In the genomic region with DNA sequence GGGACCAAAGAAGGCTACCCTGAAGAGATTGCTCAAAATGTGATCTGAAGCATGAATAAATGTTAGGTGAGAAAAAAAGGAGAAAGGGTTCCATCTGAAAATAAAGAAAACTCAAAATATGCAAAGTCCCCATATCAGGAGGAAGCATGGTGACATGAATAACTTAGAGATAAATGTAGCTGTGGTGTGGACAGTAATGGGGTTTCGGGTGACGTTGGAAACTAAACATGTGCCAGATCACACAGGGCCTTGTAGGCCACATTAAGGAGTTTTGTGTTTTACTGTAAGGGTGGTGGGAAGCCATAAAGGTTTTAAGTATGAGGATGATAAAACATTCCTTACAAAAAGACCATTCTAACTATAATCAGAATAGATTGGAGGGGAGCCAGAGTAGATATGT, we compare ENCODE assay signal across 1 cellular context.
A peak's percentile ranks its signal among the peaks of the same experiment; 100 is the strongest.
TF ChIP-seq lines count a peak whose summit lies in the region.

No MANE protein-coding gene starts in this region.

TF ChIP-seq in K562, 482 proteins besides CTCF, POLR2A, EP300 and RAD21:
- TF ChIP-seq ZFX (CRISPR knock-in tag; IDR thresholded peaks at IDR 0.05) = peak; percentile 36; the same call in 1 of the 2 replicates
- TF ChIP-seq, protein P1, sequence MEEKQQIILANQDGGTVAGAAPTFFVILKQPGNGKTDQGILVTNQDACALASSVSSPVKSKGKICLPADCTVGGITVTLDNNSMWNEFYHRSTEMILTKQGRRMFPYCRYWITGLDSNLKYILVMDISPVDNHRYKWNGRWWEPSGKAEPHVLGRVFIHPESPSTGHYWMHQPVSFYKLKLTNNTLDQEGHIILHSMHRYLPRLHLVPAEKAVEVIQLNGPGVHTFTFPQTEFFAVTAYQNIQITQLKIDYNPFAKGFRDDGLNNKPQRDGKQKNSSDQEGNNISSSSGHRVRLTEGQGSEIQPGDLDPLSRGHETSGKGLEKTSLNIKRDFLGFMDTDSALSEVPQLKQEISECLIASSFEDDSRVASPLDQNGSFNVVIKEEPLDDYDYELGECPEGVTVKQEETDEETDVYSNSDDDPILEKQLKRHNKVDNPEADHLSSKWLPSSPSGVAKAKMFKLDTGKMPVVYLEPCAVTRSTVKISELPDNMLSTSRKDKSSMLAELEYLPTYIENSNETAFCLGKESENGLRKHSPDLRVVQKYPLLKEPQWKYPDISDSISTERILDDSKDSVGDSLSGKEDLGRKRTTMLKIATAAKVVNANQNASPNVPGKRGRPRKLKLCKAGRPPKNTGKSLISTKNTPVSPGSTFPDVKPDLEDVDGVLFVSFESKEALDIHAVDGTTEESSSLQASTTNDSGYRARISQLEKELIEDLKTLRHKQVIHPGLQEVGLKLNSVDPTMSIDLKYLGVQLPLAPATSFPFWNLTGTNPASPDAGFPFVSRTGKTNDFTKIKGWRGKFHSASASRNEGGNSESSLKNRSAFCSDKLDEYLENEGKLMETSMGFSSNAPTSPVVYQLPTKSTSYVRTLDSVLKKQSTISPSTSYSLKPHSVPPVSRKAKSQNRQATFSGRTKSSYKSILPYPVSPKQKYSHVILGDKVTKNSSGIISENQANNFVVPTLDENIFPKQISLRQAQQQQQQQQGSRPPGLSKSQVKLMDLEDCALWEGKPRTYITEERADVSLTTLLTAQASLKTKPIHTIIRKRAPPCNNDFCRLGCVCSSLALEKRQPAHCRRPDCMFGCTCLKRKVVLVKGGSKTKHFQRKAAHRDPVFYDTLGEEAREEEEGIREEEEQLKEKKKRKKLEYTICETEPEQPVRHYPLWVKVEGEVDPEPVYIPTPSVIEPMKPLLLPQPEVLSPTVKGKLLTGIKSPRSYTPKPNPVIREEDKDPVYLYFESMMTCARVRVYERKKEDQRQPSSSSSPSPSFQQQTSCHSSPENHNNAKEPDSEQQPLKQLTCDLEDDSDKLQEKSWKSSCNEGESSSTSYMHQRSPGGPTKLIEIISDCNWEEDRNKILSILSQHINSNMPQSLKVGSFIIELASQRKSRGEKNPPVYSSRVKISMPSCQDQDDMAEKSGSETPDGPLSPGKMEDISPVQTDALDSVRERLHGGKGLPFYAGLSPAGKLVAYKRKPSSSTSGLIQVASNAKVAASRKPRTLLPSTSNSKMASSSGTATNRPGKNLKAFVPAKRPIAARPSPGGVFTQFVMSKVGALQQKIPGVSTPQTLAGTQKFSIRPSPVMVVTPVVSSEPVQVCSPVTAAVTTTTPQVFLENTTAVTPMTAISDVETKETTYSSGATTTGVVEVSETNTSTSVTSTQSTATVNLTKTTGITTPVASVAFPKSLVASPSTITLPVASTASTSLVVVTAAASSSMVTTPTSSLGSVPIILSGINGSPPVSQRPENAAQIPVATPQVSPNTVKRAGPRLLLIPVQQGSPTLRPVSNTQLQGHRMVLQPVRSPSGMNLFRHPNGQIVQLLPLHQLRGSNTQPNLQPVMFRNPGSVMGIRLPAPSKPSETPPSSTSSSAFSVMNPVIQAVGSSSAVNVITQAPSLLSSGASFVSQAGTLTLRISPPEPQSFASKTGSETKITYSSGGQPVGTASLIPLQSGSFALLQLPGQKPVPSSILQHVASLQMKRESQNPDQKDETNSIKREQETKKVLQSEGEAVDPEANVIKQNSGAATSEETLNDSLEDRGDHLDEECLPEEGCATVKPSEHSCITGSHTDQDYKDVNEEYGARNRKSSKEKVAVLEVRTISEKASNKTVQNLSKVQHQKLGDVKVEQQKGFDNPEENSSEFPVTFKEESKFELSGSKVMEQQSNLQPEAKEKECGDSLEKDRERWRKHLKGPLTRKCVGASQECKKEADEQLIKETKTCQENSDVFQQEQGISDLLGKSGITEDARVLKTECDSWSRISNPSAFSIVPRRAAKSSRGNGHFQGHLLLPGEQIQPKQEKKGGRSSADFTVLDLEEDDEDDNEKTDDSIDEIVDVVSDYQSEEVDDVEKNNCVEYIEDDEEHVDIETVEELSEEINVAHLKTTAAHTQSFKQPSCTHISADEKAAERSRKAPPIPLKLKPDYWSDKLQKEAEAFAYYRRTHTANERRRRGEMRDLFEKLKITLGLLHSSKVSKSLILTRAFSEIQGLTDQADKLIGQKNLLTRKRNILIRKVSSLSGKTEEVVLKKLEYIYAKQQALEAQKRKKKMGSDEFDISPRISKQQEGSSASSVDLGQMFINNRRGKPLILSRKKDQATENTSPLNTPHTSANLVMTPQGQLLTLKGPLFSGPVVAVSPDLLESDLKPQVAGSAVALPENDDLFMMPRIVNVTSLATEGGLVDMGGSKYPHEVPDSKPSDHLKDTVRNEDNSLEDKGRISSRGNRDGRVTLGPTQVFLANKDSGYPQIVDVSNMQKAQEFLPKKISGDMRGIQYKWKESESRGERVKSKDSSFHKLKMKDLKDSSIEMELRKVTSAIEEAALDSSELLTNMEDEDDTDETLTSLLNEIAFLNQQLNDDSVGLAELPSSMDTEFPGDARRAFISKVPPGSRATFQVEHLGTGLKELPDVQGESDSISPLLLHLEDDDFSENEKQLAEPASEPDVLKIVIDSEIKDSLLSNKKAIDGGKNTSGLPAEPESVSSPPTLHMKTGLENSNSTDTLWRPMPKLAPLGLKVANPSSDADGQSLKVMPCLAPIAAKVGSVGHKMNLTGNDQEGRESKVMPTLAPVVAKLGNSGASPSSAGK (IDR thresholded peaks at IDR 0.05) = peak; percentile 36
- no peak for TF ChIP-seq SMAD2 (IDR thresholded peaks at IDR 0.05; ENCODE audit: low read depth, low read length)
- no peak for TF ChIP-seq ZNF41 (CRISPR knock-in tag; conservative IDR thresholded peaks at IDR 0.05)
- TF ChIP-seq ZKSCAN8 (CRISPR knock-in tag; IDR thresholded peaks at IDR 0.05) = no peak
- TF ChIP-seq, protein P2, sequence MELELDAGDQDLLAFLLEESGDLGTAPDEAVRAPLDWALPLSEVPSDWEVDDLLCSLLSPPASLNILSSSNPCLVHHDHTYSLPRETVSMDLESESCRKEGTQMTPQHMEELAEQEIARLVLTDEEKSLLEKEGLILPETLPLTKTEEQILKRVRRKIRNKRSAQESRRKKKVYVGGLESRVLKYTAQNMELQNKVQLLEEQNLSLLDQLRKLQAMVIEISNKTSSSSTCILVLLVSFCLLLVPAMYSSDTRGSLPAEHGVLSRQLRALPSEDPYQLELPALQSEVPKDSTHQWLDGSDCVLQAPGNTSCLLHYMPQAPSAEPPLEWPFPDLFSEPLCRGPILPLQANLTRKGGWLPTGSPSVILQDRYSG (tag; conservative IDR thresholded peaks at IDR 0.05; ENCODE audit: low read depth) = no peak
- TF ChIP-seq, protein P3, sequence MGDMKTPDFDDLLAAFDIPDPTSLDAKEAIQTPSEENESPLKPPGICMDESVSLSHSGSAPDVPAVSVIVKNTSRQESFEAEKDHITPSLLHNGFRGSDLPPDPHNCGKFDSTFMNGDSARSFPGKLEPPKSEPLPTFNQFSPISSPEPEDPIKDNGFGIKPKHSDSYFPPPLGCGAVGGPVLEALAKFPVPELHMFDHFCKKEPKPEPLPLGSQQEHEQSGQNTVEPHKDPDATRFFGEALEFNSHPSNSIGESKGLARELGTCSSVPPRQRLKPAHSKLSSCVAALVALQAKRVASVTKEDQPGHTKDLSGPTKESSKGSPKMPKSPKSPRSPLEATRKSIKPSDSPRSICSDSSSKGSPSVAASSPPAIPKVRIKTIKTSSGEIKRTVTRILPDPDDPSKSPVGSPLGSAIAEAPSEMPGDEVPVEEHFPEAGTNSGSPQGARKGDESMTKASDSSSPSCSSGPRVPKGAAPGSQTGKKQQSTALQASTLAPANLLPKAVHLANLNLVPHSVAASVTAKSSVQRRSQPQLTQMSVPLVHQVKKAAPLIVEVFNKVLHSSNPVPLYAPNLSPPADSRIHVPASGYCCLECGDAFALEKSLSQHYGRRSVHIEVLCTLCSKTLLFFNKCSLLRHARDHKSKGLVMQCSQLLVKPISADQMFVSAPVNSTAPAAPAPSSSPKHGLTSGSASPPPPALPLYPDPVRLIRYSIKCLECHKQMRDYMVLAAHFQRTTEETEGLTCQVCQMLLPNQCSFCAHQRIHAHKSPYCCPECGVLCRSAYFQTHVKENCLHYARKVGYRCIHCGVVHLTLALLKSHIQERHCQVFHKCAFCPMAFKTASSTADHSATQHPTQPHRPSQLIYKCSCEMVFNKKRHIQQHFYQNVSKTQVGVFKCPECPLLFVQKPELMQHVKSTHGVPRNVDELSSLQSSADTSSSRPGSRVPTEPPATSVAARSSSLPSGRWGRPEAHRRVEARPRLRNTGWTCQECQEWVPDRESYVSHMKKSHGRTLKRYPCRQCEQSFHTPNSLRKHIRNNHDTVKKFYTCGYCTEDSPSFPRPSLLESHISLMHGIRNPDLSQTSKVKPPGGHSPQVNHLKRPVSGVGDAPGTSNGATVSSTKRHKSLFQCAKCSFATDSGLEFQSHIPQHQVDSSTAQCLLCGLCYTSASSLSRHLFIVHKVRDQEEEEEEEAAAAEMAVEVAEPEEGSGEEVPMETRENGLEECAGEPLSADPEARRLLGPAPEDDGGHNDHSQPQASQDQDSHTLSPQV (IDR thresholded peaks at IDR 0.05) = 0 out of 2 replicates have a peak, but pooled peaks have one; percentile 18
- TF ChIP-seq CREBBP (IDR thresholded peaks at IDR 0.05; ENCODE audit: low read depth, low read length) = no peak
- TF ChIP-seq NFIC (IDR thresholded peaks at IDR 0.05) = 0 out of 2 replicates have a peak, but pooled peaks have one; percentile 20
- TF ChIP-seq RBM34 (IDR thresholded peaks at IDR 0.05; ENCODE audit: borderline replicate concordance, insufficient read depth, low read length) = no peak
- TF ChIP-seq, protein P4, sequence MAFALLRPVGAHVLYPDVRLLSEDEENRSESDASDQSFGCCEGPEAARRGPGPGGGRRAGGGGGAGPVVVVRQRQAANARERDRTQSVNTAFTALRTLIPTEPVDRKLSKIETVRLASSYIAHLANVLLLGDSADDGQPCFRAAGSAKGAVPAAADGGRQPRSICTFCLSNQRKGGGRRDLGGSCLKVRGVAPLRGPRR (CRISPR knock-in tag; IDR thresholded peaks at IDR 0.05) = no peak
- TF ChIP-seq ZNF75A (CRISPR knock-in tag; IDR thresholded peaks at IDR 0.05) = no peak
- TF ChIP-seq, protein P5, sequence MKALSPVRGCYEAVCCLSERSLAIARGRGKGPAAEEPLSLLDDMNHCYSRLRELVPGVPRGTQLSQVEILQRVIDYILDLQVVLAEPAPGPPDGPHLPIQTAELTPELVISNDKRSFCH (CRISPR knock-in tag; IDR thresholded peaks at IDR 0.05) = no peak
- TF ChIP-seq, protein P5 (tag; IDR thresholded peaks at IDR 0.05) = no peak
- no peak for TF ChIP-seq BACH1 (tag; IDR thresholded peaks at IDR 0.05)
- 0 out of 2 replicates have a peak, but pooled peaks have one; percentile 16 for TF ChIP-seq CREM (IDR thresholded peaks at IDR 0.05; ENCODE audit: low read depth)
- TF ChIP-seq RBM15 (IDR thresholded peaks at IDR 0.05; ENCODE audit: insufficient read depth, low read length) = no peak
- no peak for TF ChIP-seq ZNF830 (CRISPR knock-in tag; IDR thresholded peaks at IDR 0.05)
- TF ChIP-seq HDAC8 (tag; IDR thresholded peaks at IDR 0.05) = no peak
